Comparison of ENCODE assay signal across 11 cellular contexts in genomic region chr7:36283171-36283570, GRCh38.
DNase-seq lines count a peak whose midpoint lies in the region; ATAC-seq and TF ChIP-seq lines count a peak whose summit lies in the region.
"Had no signal": no experiment of that assay in that cellular context is flagged by ENCODE, and none has a peak within 500 bp of the region (broad histone marks: within the 10 kb centered on the region; RNA-seq: fewer than 3 reads in every experiment).

No MANE protein-coding gene starts in this region.

- no peaks in the 10 kb centered on the region for H3K27me3 ChIP-seq in muscle layer of duodenum (ENCODE audit: low read depth, low read length)
- no peaks in the 10 kb centered on the region for H3K27me3 ChIP-seq in upper lobe of left lung
- H3K27me3 ChIP-seq: colonic mucosa had no signal

- no peak for TF ChIP-seq POLR2A in upper lobe of left lung (IDR thresholded peaks at IDR 0.05)

- H3K27me3 Mint-ChIP-seq in activated naive CD4-positive, alpha-beta T cell treated with anti-CD3 and anti-CD28 coated beads, Interleukin-2, amount 10 ng/mL, durations not matched to agents 7 days and 5 days: peaks cover 17% of the 10 kb centered on the region
- H3K27me3 Mint-ChIP-seq in activated CD8-positive, alpha-beta T cell treated with anti-CD3 and anti-CD28 coated beads, Interleukin-2, amount 10 ng/mL, durations not matched to agents 7 days and 5 days (ENCODE audit: low read depth): peaks cover 4% of the 10 kb centered on the region

- CTCF ChIA-PET in activated naive CD4-positive, alpha-beta T cell treated with anti-CD3 and anti-CD28 coated beads, Interleukin-2, amount 10 ng/mL, durations not matched to agents 7 days and 5 days (lab: Charles Lee): no interaction called here
- CTCF ChIA-PET in activated CD8-positive, alpha-beta T cell treated with anti-CD3 and anti-CD28 coated beads, Interleukin-2, amount 10 ng/mL, durations not matched to agents 7 days and 5 days (lab: Charles Lee): interaction anchor here (1.1 kb wide), 2 partner anchors 20 to 24 kb away, joined by 3 to 4 read pairs; no protein-coding TSS in a partner anchor

- ATAC-seq in activated CD8-positive, alpha-beta T cell treated with anti-CD3 and anti-CD28 coated beads, Interleukin-2, amount 10 ng/mL, durations not matched to agents 7 days and 5 days: no peak
- ATAC-seq in upper lobe of left lung (ENCODE audit: low FRiP score in 2 of 2): no peak
- ATAC-seq in GM19455 (IDR thresholded peaks at IDR 0.05; ENCODE audit: unreplicated experiment): no peak

- peaks cover 2% of the 10 kb centered on the region for H3K36me3 Mint-ChIP-seq in activated naive CD4-positive, alpha-beta T cell treated with anti-CD3 and anti-CD28 coated beads, Interleukin-2, amount 10 ng/mL, durations not matched to agents 7 days and 5 days
- peaks cover 3% of the 10 kb centered on the region for H3K36me3 Mint-ChIP-seq in activated CD8-positive, alpha-beta T cell treated with anti-CD3 and anti-CD28 coated beads, Interleukin-2, amount 10 ng/mL, durations not matched to agents 7 days and 5 days (ENCODE audit: low read depth)

- no peak for TF ChIP-seq CTCF in upper lobe of left lung (IDR thresholded peaks at IDR 0.05)

- H3K27ac Mint-ChIP-seq in activated naive CD4-positive, alpha-beta T cell treated with anti-CD3 and anti-CD28 coated beads, Interleukin-2, amount 10 ng/mL, durations not matched to agents 7 days and 5 days: peak overlapping the region; percentile 34
- H3K27ac Mint-ChIP-seq in activated CD8-positive, alpha-beta T cell treated with anti-CD3 and anti-CD28 coated beads, Interleukin-2, amount 10 ng/mL, durations not matched to agents 7 days and 5 days: peak overlapping the region; percentile 74

- no peak overlapping the region for H3K4me3 Mint-ChIP-seq in activated naive CD4-positive, alpha-beta T cell treated with anti-CD3 and anti-CD28 coated beads, Interleukin-2, amount 10 ng/mL, durations not matched to agents 7 days and 5 days
- peak overlapping the region; percentile 12 for H3K4me3 Mint-ChIP-seq in activated CD8-positive, alpha-beta T cell treated with anti-CD3 and anti-CD28 coated beads, Interleukin-2, amount 10 ng/mL, durations not matched to agents 7 days and 5 days

- H3K27ac ChIP-seq in muscle layer of duodenum (ENCODE audit: low read length) (peak overlapping the region; percentile 32), upper lobe of left lung (peak overlapping the region; percentile 56 to 83 (median 78))
- H3K27ac ChIP-seq: colonic mucosa had no signal

- H3K9me3 ChIP-seq in muscle layer of duodenum (ENCODE audit: control insufficient read depth in 1 of 2, low read length in 2 of 2) (no peaks in the 10 kb centered on the region), upper lobe of left lung (no peaks in the 10 kb centered on the region)
- H3K9me3 ChIP-seq: colonic mucosa had no signal

- H3K36me3 ChIP-seq in muscle layer of duodenum (ENCODE audit: control insufficient read depth in 1 of 2, insufficient read depth in 2 of 2, low read length in 2 of 2) (peaks cover 0 to 5% of the 10 kb centered on the region in 2 donors), upper lobe of left lung (no peaks in the 10 kb centered on the region)
- H3K36me3 ChIP-seq: colonic mucosa had no signal

- H3K4me1 Mint-ChIP-seq in activated naive CD4-positive, alpha-beta T cell treated with anti-CD3 and anti-CD28 coated beads, Interleukin-2, amount 10 ng/mL, durations not matched to agents 7 days and 5 days: peaks cover 51% of the 10 kb centered on the region
- peaks cover 56% of the 10 kb centered on the region for H3K4me1 Mint-ChIP-seq in activated CD8-positive, alpha-beta T cell treated with anti-CD3 and anti-CD28 coated beads, Interleukin-2, amount 10 ng/mL, durations not matched to agents 7 days and 5 days (ENCODE audit: low read depth)

- H3K9me3 Mint-ChIP-seq in activated naive CD4-positive, alpha-beta T cell treated with anti-CD3 and anti-CD28 coated beads, Interleukin-2, amount 10 ng/mL, durations not matched to agents 7 days and 5 days: no peaks in the 10 kb centered on the region
- no peaks in the 10 kb centered on the region for H3K9me3 Mint-ChIP-seq in activated CD8-positive, alpha-beta T cell treated with anti-CD3 and anti-CD28 coated beads, Interleukin-2, amount 10 ng/mL, durations not matched to agents 7 days and 5 days (ENCODE audit: insufficient read depth)

- TF ChIP-seq EP300 in upper lobe of left lung (IDR thresholded peaks at IDR 0.05): no peak

- H3K4me1 ChIP-seq in muscle layer of duodenum (ENCODE audit: control insufficient read depth in 1 of 2, insufficient read depth in 2 of 2, low read length in 2 of 2): peaks cover 20 to 41% of the 10 kb centered on the region in 2 donors
- H3K4me1 ChIP-seq in upper lobe of left lung: peaks cover 41 to 45% (median 41%) of the 10 kb centered on the region in 4 donors

- WGBS in upper lobe of left lung, 2 donors: 72 to 90% methylated on average over 7 to 8 of the region's 9 CpGs

- POLR2A ChIA-PET in activated CD8-positive, alpha-beta T cell treated with anti-CD3 and anti-CD28 coated beads, Interleukin-2, amount 10 ng/mL, durations not matched to agents 7 days and 5 days (lab: Charles Lee): no interaction called here

- H3K4me3 ChIP-seq in muscle layer of duodenum (ENCODE audit: low read depth in 1 of 2, low read length in 2 of 2): no peak overlapping the region
- no peak overlapping the region for H3K4me3 ChIP-seq in upper lobe of left lung
- H3K4me3 ChIP-seq: colonic mucosa had no signal

- no peak for DNase-seq in activated naive CD4-positive, alpha-beta T cell treated with anti-CD3 and anti-CD28 coated beads, Interleukin-2, amount 10 ng/mL, durations not matched to agents 7 days and 5 days
- no peak for DNase-seq in activated naive CD4-positive, alpha-beta T cell treated with anti-CD3 and anti-CD28 coated beads, Interleukin-2, amount 50 U/mL, for 16 hours
- DNase-seq in activated CD8-positive, alpha-beta T cell treated with anti-CD3 and anti-CD28 coated beads, Interleukin-2, amount 10 ng/mL, durations not matched to agents 7 days and 5 days: peak; percentile 43
- no peak for DNase-seq in upper lobe of left lung
- DNase-seq in HK-2 (ENCODE audit: unreplicated experiment): no peak
- DNase-seq in stimulated activated CD4-positive, alpha-beta T cell treated with anti-CD3 and anti-CD28 coated beads, Interleukin-4, amount 100 ng/mL, for 24 hours: no peak
- DNase-seq: colonic mucosa, NCI-H1048, NCI-H345 had no signal
